Comparison of ENCODE assay signal across 8 cellular contexts in the genomic region with DNA sequence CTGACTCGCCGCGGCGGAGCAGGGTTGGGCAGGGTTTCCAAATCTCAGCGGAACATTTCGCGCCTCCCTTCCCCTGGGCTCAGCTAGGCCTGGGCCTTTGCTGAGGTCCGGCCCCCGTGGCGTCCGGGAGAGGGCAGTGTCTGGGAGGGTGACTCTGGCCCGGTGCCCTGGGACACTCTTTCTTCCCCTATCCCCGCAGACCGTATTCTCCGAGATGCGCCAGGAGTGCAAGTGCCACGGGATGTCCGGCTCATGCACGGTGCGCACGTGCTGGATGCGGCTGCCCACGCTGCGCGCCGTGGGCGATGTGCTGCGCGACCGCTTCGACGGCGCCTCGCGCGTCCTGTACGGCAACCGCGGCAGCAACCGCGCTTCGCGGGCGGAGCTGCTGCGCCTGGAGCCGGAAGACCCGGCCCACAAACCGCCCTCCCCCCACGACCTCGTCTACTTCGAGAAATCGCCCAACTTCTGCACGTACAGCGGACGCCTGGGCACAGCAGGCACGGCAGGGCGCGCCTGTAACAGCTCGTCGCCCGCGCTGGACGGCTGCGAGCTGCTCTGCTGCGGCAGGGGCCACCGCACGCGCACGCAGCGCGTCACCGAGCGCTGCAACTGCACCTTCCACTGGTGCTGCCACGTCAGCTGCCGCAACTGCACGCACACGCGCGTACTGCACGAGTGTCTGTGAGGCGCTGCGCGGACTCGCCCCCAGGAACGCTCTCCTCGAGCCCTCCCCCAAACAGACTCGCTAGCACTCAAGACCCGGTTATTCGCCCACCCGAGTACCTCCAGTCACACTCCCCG. TPM values are rescaled to one million over a fixed set of nuclear protein-coding genes. Genes with fewer than 3 reads are reported as not detected.
DNase-seq lines count a peak whose midpoint lies in the region; ATAC-seq and TF ChIP-seq lines count a peak whose summit lies in the region.
"Had no signal": no experiment of that assay in that cellular context is flagged by ENCODE, and none has a peak within 500 bp of the region (broad histone marks: within the 10 kb centered on the region; RNA-seq: fewer than 3 reads in every experiment).

No MANE protein-coding gene starts in this region.

- H3K4me2 ChIP-seq in parathyroid adenoma (ENCODE audit: low read length) = peak overlapping the region; percentile 51

- 0 out of 2 replicates have a peak, but pooled peaks have one; percentile 8 for TF ChIP-seq CTCF in WTC11 (IDR thresholded peaks at IDR 0.05)
- TF ChIP-seq CTCF in parathyroid adenoma (IDR thresholded peaks at IDR 0.05) = no peak

- H3K9me3 ChIP-seq in HAP-1 = no peaks in the 10 kb centered on the region
- peaks cover 0 to 2% of the 10 kb centered on the region in 2 donors for H3K9me3 ChIP-seq in esophagus (ENCODE audit: control insufficient read depth in 2 of 2, insufficient read depth in 1 of 2, low read depth in 1 of 2, low read length in 1 of 2)
- no peaks in the 10 kb centered on the region for H3K9me3 ChIP-seq in parathyroid adenoma (ENCODE audit: control insufficient read depth, low read length)

- H3K4me3 Mint-ChIP-seq in WTC11 = peak overlapping the region; percentile 68

- in situ Hi-C loops in HAP-1 (cut with MboI; ENCODE audit: low sequenced_read_pairs) = no loop called here

- peak overlapping the region; percentile 4; the same call in 1 of the 2 replicates for H3K4me3 ChIP-seq in HAP-1
- H3K4me3 ChIP-seq in esophagus (ENCODE audit: low read depth in 1 of 2, low read length in 2 of 2) = peak overlapping the region; percentile 2 to 50
- H3K4me3 ChIP-seq in parathyroid adenoma (ENCODE audit: low read depth, low read length) = peak overlapping the region; percentile 40

- DNase-seq in HAP-1 (ENCODE audit: low spot score in 2 of 2) = peak in 1 of 2 experiments; percentile 43
- DNase-seq in WTC11 (ENCODE audit: low spot score) = peak; percentile 65
- DNase-seq in NCI-H526 treated with DMSO at 0.1 percent for 48 hours (lab: John Stamatoyannopoulos, UW) = no peak
- no peak for DNase-seq in A172 (ENCODE audit: low spot score)

- H3K79me2 ChIP-seq in parathyroid adenoma = no peaks in the 10 kb centered on the region

- H3K4me1 ChIP-seq in HAP-1 = peaks cover 8% of the 10 kb centered on the region
- H3K4me1 ChIP-seq in esophagus (ENCODE audit: control insufficient read depth in 2 of 2, insufficient read depth in 2 of 2, low read length in 1 of 2) = peaks cover 25 to 30% of the 10 kb centered on the region in 2 donors
- H3K4me1 ChIP-seq in parathyroid adenoma = peaks cover 23% of the 10 kb centered on the region

- H3K27ac Mint-ChIP-seq in WTC11 = no peak overlapping the region

- peaks cover 100% of the 10 kb centered on the region for H3K27me3 Mint-ChIP-seq in WTC11 (ENCODE audit: low read depth)

- no peak overlapping the region for H3K9ac ChIP-seq in parathyroid adenoma

- peak overlapping the region; percentile 29 for H2AFZ ChIP-seq in parathyroid adenoma

- no peak overlapping the region for H3K27ac ChIP-seq in esophagus (ENCODE audit: low read depth in 2 of 2, low read length in 1 of 2)
- H3K27ac ChIP-seq in parathyroid adenoma = no peak overlapping the region

- H3K27me3 ChIP-seq in HAP-1 (ENCODE audit: low read depth) (peaks cover 16% of the 10 kb centered on the region), esophagus (ENCODE audit: control insufficient read depth in 1 of 2, insufficient read depth in 2 of 2, low read length in 2 of 2) (peaks cover 0 to 24% of the 10 kb centered on the region in 2 donors), parathyroid adenoma (ENCODE audit: control insufficient read depth, insufficient read depth, low read length) (peaks cover 12% of the 10 kb centered on the region)

- CTCF ChIA-PET in WTC11 (lab: Charles Lee) = interaction anchor here (0.6 to 10.3 kb wide), 20 partner anchors 12 to 220 kb away, joined by 3 to 237 read pairs (median 6); partner anchors contain the start of genes ARF3, DDN, DDX23 and DHH

- H3K4me1 Mint-ChIP-seq in WTC11 = peaks cover 33% of the 10 kb centered on the region

- H3K36me3 ChIP-seq in HAP-1 (replicated peaks) (no peaks in the 10 kb centered on the region; the same call in 1 of the 2 replicates), esophagus (ENCODE audit: control insufficient read depth in 2 of 2, insufficient read depth in 2 of 2, low read length in 1 of 2) (no peaks in the 10 kb centered on the region), parathyroid adenoma (ENCODE audit: control insufficient read depth, insufficient read depth, low read length) (no peaks in the 10 kb centered on the region)

- no peaks in the 10 kb centered on the region for H3K36me3 Mint-ChIP-seq in WTC11

- 3 to 4% methylated on average over 87 to 91 of the region's 91 CpGs for WGBS in esophagus, 2 donors

- ATAC-seq in WTC11 = peak; percentile 50
- ATAC-seq in HG03432 (IDR thresholded peaks at IDR 0.05; ENCODE audit: unreplicated experiment) = no peak

- no peaks in the 10 kb centered on the region for H3K9me3 Mint-ChIP-seq in WTC11

- POLR2A ChIA-PET in WTC11 (lab: Charles Lee) = interaction anchor here (1.2 to 1.3 kb wide), 2 partner anchors 18 to 90 kb away, joined by 3 read pairs; partner anchors contain the start of gene DDN

TF ChIP-seq in WTC11, 78 proteins besides CTCF, POLR2A, EP300 and RAD21 (continues in another document):
- TF ChIP-seq SOX15 (CRISPR knock-in tag; IDR thresholded peaks at IDR 0.05) = no peak
- TF ChIP-seq ZNF396 (CRISPR knock-in tag; IDR thresholded peaks at IDR 0.05; ENCODE audit: borderline replicate concordance) = no peak
- no peak for TF ChIP-seq GTF2I (CRISPR knock-in tag; conservative IDR thresholded peaks at IDR 0.05)
- TF ChIP-seq, protein P1, sequence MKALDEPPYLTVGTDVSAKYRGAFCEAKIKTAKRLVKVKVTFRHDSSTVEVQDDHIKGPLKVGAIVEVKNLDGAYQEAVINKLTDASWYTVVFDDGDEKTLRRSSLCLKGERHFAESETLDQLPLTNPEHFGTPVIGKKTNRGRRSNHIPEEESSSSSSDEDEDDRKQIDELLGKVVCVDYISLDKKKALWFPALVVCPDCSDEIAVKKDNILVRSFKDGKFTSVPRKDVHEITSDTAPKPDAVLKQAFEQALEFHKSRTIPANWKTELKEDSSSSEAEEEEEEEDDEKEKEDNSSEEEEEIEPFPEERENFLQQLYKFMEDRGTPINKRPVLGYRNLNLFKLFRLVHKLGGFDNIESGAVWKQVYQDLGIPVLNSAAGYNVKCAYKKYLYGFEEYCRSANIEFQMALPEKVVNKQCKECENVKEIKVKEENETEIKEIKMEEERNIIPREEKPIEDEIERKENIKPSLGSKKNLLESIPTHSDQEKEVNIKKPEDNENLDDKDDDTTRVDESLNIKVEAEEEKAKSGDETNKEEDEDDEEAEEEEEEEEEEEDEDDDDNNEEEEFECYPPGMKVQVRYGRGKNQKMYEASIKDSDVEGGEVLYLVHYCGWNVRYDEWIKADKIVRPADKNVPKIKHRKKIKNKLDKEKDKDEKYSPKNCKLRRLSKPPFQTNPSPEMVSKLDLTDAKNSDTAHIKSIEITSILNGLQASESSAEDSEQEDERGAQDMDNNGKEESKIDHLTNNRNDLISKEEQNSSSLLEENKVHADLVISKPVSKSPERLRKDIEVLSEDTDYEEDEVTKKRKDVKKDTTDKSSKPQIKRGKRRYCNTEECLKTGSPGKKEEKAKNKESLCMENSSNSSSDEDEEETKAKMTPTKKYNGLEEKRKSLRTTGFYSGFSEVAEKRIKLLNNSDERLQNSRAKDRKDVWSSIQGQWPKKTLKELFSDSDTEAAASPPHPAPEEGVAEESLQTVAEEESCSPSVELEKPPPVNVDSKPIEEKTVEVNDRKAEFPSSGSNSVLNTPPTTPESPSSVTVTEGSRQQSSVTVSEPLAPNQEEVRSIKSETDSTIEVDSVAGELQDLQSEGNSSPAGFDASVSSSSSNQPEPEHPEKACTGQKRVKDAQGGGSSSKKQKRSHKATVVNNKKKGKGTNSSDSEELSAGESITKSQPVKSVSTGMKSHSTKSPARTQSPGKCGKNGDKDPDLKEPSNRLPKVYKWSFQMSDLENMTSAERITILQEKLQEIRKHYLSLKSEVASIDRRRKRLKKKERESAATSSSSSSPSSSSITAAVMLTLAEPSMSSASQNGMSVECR (CRISPR knock-in tag; IDR thresholded peaks at IDR 0.05; ENCODE audit: borderline replicate concordance) = no peak
- TF ChIP-seq GRHL2 (CRISPR knock-in tag; IDR thresholded peaks at IDR 0.05; ENCODE audit: insufficient replicate concordance, severe bottlenecking) = no peak
- TF ChIP-seq, protein P2, sequence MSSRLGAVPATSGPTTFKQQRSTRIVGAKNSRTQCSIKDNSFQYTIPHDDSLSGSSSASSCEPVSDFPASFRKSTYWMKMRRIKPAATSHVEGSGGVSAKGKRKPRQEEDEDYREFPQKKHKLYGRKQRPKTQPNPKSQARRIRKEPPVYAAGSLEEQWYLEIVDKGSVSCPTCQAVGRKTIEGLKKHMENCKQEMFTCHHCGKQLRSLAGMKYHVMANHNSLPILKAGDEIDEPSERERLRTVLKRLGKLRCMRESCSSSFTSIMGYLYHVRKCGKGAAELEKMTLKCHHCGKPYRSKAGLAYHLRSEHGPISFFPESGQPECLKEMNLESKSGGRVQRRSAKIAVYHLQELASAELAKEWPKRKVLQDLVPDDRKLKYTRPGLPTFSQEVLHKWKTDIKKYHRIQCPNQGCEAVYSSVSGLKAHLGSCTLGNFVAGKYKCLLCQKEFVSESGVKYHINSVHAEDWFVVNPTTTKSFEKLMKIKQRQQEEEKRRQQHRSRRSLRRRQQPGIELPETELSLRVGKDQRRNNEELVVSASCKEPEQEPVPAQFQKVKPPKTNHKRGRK (CRISPR knock-in tag; IDR thresholded peaks at IDR 0.05; ENCODE audit: borderline replicate concordance) = no peak
- no peak for TF ChIP-seq ATF3 (CRISPR knock-in tag; conservative IDR thresholded peaks at IDR 0.05)
- TF ChIP-seq TP53 (CRISPR knock-in tag; IDR thresholded peaks at IDR 0.05) = 0 out of 2 replicates have a peak, but pooled peaks have one; percentile 69
- no peak for TF ChIP-seq ZNF423 (CRISPR knock-in tag; IDR thresholded peaks at IDR 0.05)
- TF ChIP-seq ZNF263 (CRISPR knock-in tag; IDR thresholded peaks at IDR 0.05; ENCODE audit: low read depth) = no peak

RNA-seq across cellular contexts. Expression of gene WNT1, which starts 3.0 kb away (rescaled TPM):
- not detected in 3 replicates for total RNA-seq in WTC11 (2021)
- polyA plus RNA-seq in esophagus = under 1 TPM in 1 of 2 donors, not detected in 1; 0.05 TPM
- total RNA-seq in A172 (2014; rRNA removed; shearing (Covaris generic)) = not detected in 2 replicates
- total RNA-seq: RPMI7951 had no signal

RNA-seq across cellular contexts. Expression of gene WNT10B, which starts 9.6 kb away (rescaled TPM):
- total RNA-seq in WTC11 (2021) = 0.50 to 0.55 TPM (median 0.55 TPM) in 3 replicates
- polyA plus RNA-seq in esophagus = 1 to 10 TPM; 1.6 to 2.1 TPM
- total RNA-seq in A172 (2014; rRNA removed; shearing (Covaris generic)) = 0.36 and 1.5 TPM in 2 replicates
- total RNA-seq: RPMI7951 had no signal

RNA-seq across cellular contexts. Expression of gene DDN, which starts 18.0 kb away (rescaled TPM):
- total RNA-seq in WTC11 (2021) = 0.33 to 0.55 TPM (median 0.50 TPM) in 3 replicates
- under 1 TPM; 0.12 to 0.29 TPM for polyA plus RNA-seq in esophagus
- 0.03 and 0.19 TPM in 2 replicates for total RNA-seq in A172 (2014; rRNA removed; shearing (Covaris generic))
- total RNA-seq: RPMI7951 had no signal

RNA-seq across cellular contexts. Expression of gene ARF3, which starts 23.9 kb away (rescaled TPM):
- total RNA-seq in WTC11 (2021) = 238 to 256 TPM (median 248 TPM) in 3 replicates
- 10 to 100 TPM; 58.5 to 71.5 TPM for polyA plus RNA-seq in esophagus
- 51.9 and 78.9 TPM in 2 replicates for total RNA-seq in A172 (2014; rRNA removed; shearing (Covaris generic))

RNA-seq across cellular contexts. Expression of gene PRKAG1, which starts 37.4 kb away (rescaled TPM):
- total RNA-seq in WTC11 (2021) = 37.9 to 41.6 TPM (median 38.0 TPM) in 3 replicates
- polyA plus RNA-seq in esophagus = 10 to 100 TPM; 52.5 to 54.7 TPM
- 71.9 and 98.1 TPM in 2 replicates for total RNA-seq in A172 (2014; rRNA removed; shearing (Covaris generic))
